ENCODE assay signal across 1 cellular context in the genomic region with DNA sequence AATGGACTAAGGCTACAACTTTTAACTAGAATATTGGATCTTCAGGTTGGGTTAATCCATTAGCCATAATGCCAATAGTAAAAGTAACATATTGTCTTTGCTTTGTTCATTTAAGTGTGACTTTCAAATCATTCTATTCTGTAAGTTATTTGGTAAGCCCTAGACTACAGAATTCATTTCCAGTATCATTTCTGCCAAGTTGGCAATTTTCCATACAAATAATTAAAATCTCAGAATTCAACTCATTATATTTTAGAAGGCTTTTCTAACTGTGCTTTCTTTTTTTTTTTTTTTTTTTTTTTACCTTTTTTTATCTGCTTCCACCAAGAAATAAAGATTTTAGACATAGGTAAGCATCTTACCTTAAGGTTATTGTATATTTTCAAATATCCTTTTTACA.
TF ChIP-seq lines count a peak whose summit lies in the region.

No MANE protein-coding gene starts in this region.

TF ChIP-seq in HepG2, 621 proteins besides CTCF, POLR2A, EP300 and RAD21:
- TF ChIP-seq, protein P1, sequence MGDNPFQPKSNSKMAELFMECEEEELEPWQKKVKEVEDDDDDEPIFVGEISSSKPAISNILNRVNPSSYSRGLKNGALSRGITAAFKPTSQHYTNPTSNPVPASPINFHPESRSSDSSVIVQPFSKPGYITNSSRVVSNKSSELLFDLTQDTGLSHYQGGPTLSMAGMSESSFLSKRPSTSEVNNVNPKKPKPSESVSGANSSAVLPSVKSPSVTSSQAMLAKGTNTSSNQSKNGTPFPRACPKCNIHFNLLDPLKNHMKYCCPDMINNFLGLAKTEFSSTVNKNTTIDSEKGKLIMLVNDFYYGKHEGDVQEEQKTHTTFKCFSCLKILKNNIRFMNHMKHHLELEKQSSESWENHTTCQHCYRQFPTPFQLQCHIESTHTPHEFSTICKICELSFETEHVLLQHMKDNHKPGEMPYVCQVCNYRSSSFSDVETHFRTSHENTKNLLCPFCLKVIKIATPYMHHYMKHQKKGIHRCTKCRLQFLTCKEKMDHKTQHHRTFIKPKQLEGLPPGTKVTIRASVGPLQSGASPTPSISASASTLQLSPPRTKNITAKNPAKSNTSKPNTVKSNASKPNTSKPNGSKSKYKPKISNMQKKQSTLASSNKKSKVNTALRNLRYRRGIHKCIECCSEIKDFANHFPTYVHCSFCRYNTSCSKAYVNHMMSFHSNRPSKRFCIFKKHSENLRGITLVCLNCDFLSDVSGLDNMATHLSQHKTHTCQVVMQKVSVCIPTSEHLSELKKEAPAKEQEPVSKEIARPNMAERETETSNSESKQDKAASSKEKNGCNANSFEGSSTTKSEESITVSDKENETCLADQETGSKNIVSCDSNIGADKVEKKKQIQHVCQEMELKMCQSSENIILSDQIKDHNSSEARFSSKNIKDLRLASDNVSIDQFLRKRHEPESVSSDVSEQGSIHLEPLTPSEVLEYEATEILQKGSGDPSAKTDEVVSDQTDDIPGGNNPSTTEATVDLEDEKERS (CRISPR knock-in tag; IDR thresholded peaks at IDR 0.05) = no peak
- no peak for TF ChIP-seq ZBTB7B (CRISPR knock-in tag; IDR thresholded peaks at IDR 0.05)
- no peak for TF ChIP-seq ZNF101 (CRISPR knock-in tag; IDR thresholded peaks at IDR 0.05; ENCODE audit: borderline replicate concordance, low read depth)
- no peak for TF ChIP-seq RCOR2 (CRISPR knock-in tag; IDR thresholded peaks at IDR 0.05)
- TF ChIP-seq KMT2B (CRISPR knock-in tag; IDR thresholded peaks at IDR 0.05) = no peak
- peak; percentile 65 to 85 for TF ChIP-seq MAFK (conservative IDR thresholded peaks at IDR 0.05 in 1 of 2, IDR thresholded peaks at IDR 0.05 in 1 of 2; ENCODE audit: low read length in 2 of 2)
- TF ChIP-seq MAFF (IDR thresholded peaks at IDR 0.05; ENCODE audit: low read depth, low read length) = peak; percentile 75
- TF ChIP-seq RAD51 (IDR thresholded peaks at IDR 0.05; ENCODE audit: borderline replicate concordance) = no peak
- no peak for TF ChIP-seq NR2F1 (CRISPR knock-in tag; IDR thresholded peaks at IDR 0.05)
- TF ChIP-seq PCBP2 (optimal IDR thresholded peaks at IDR 0.05; ENCODE audit: low read depth, low read length, poor library complexity, severe bottlenecking) = no peak
